In the genomic region with DNA sequence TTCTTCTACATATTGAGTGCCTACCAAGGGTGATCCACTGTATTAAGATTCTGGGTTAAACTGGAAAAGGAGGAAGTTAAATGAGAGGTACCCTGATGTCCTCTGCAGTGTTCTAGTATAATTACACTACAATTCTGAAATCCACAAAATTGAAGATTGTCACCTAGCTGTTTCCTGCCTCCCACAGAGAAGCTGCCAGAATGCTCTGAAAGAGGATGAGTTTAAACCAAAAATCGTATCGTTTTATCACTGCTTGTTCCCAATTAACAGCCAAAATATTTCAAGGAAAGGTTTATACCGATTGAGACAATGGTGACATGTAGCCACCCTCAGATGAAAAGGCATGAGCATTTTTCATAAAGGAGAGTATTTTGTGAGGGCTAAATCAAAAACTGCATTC, we compare ENCODE assay signal across 24 cellular contexts. TPM values are rescaled to one million over a fixed set of nuclear protein-coding genes. Genes with fewer than 3 reads are reported as not detected.
DNase-seq lines count a peak whose midpoint lies in the region; ATAC-seq, FAIRE-seq and TF ChIP-seq lines count a peak whose summit lies in the region.
"Had no signal": no experiment of that assay in that cellular context is flagged by ENCODE, and none has a peak within 500 bp of the region (broad histone marks: within the 10 kb centered on the region; RNA-seq: fewer than 3 reads in every experiment).

No MANE protein-coding gene starts in this region.

- H3K27me3 Mint-ChIP-seq in astrocyte (ENCODE audit: low read depth, unreplicated experiment) (no peaks in the 10 kb centered on the region), endothelial cell (ENCODE audit: unreplicated experiment) (peaks cover 2% of the 10 kb centered on the region)
- H3K27me3 Mint-ChIP-seq: B cell; CD4-positive, CD25-positive, alpha-beta regulatory T cell had no signal

- H3K4me1 Mint-ChIP-seq in astrocyte (ENCODE audit: low read depth, unreplicated experiment) = peaks cover 21% of the 10 kb centered on the region
- H3K4me1 Mint-ChIP-seq in endothelial cell (ENCODE audit: unreplicated experiment) = peaks cover 14% of the 10 kb centered on the region
- H3K4me1 Mint-ChIP-seq: B cell had no signal

- peaks cover 3% of the 10 kb centered on the region for H3F3A ChIP-seq in PC-3 (ENCODE audit: low read length, unreplicated experiment)

- H3K27ac Mint-ChIP-seq in astrocyte (ENCODE audit: unreplicated experiment) (no peak overlapping the region), endothelial cell (ENCODE audit: unreplicated experiment) (peak overlapping the region; percentile 75)
- H3K27ac Mint-ChIP-seq: B cell; CD4-positive, CD25-positive, alpha-beta regulatory T cell; CD8-positive, alpha-beta T cell had no signal

- H3K4me3 Mint-ChIP-seq in astrocyte (ENCODE audit: unreplicated experiment) = no peak overlapping the region
- no peak overlapping the region for H3K4me3 Mint-ChIP-seq in endothelial cell (ENCODE audit: unreplicated experiment)
- H3K4me3 Mint-ChIP-seq: B cell; CD4-positive, CD25-positive, alpha-beta regulatory T cell; CD8-positive, alpha-beta T cell had no signal

- ATAC-seq in PC-3 = no peak
- ATAC-seq: CD8-positive, alpha-beta T cell had no signal

- 0 out of 2 replicates have a peak, but pooled peaks cover 6% of the 10 kb centered on the region for H4K20me1 ChIP-seq in PC-3 (ENCODE audit: low read length)
- H4K20me1 ChIP-seq in astrocyte (ENCODE audit: insufficient read depth, low read length) = no peaks in the 10 kb centered on the region
- H4K20me1 ChIP-seq: BLaER1 had no signal

- no peak overlapping the region for H3K9ac ChIP-seq in PC-3 (ENCODE audit: low read length)
- H3K9ac ChIP-seq in astrocyte (ENCODE audit: low read length) = peak overlapping the region; percentile 28
- H3K9ac ChIP-seq: BLaER1 had no signal

- DNase-seq in G401 (ENCODE audit: low spot score) (peak; percentile 61), PC-3 (no peak), astrocyte (ENCODE audit: low read depth) (no peak), endothelial cell (ENCODE audit: low spot score) (no peak), COR-L47 (lab: John Stamatoyannopoulos, UW) (no peak), NCI-H2196 treated with DMSO at 0.1 percent for 48 hours (lab: John Stamatoyannopoulos, UW; ENCODE audit: unreplicated experiment) (no peak), activated gamma-delta T cell treated with Interleukin-2 at 50 U/mL for 16 hours (no peak), small intestine (no peak)
- DNase-seq: CD4-positive, CD25-positive, alpha-beta regulatory T cell; CD8-positive, alpha-beta T cell; DMS 273 treated with DMSO at 0.1 percent for 48 hours; DMS79; GF-D8; H7; HCEC 1CT had no signal

- H3K27me3 ChIP-seq in PC-3 (ENCODE audit: low read length) (no peaks in the 10 kb centered on the region), astrocyte (ENCODE audit: insufficient read depth, low read length) (no peaks in the 10 kb centered on the region), small intestine (ENCODE audit: control insufficient read depth in 2 of 2, insufficient read depth in 2 of 2, low read length in 2 of 2) (no peaks in the 10 kb centered on the region)
- H3K27me3 ChIP-seq: BLaER1 had no signal

- TF ChIP-seq CTCF in PC-3 (conservative IDR thresholded peaks at IDR 0.05; ENCODE audit: low read depth, low read length) (no peak), astrocyte (IDR thresholded peaks at IDR 0.05; ENCODE audit: insufficient read depth, low read depth, low read length) (no peak), endothelial cell (IDR thresholded peaks at IDR 0.05; ENCODE audit: unreplicated experiment) (no peak)

- H3K4me2 ChIP-seq in PC-3 (ENCODE audit: low read length) = peak overlapping the region; percentile 64
- H3K4me2 ChIP-seq in astrocyte (ENCODE audit: low read length) = peak overlapping the region; percentile 56
- H3K4me2 ChIP-seq: BLaER1 had no signal

- H3K79me2 ChIP-seq in PC-3 (ENCODE audit: low read length) = 0 out of 2 replicates have a peak, but pooled peaks cover 4% of the 10 kb centered on the region
- peaks cover 5% of the 10 kb centered on the region for H3K79me2 ChIP-seq in astrocyte (ENCODE audit: insufficient read depth, low read length)

- H3K9me2 ChIP-seq in PC-3 (replicated peaks; ENCODE audit: low read length) = no peaks in the 10 kb centered on the region

- H2AFZ ChIP-seq in PC-3 (ENCODE audit: low read length) (no peak overlapping the region), astrocyte (ENCODE audit: low read depth, low read length) (no peak overlapping the region)

- WGBS in small intestine, 3 donors = 86 to 92% (median 91%) methylated on average over 3 of the region's 3 CpGs

- in situ Hi-C loops in G401 (cut with HindIII; ENCODE audit: low sequenced_read_pairs) = no loop called here

- FAIRE-seq in astrocyte (lab: Jason Lieb, UNC) = no peak
- no peak for FAIRE-seq in small intestine (lab: Jason Lieb, UNC)
- FAIRE-seq: A204.1, D721Med, GM12891, GM18507, H1 had no signal

- no peak overlapping the region for H3K4me3 ChIP-seq in PC-3 (ENCODE audit: low read length)
- H3K4me3 ChIP-seq in astrocyte (ENCODE audit: insufficient read depth, low read depth, low read length) = no peak overlapping the region
- H3K4me3 ChIP-seq in small intestine (ENCODE audit: low read depth in 1 of 2, low read length in 2 of 2) = no peak overlapping the region
- H3K4me3 ChIP-seq: BLaER1 had no signal

- BruUV-seq in PC-3 (replicated peaks; lab: Mats Ljungman, UMichigan) = no TSS peak

- H3K9me3 Mint-ChIP-seq in astrocyte (ENCODE audit: unreplicated experiment) (no peaks in the 10 kb centered on the region), endothelial cell (ENCODE audit: unreplicated experiment) (no peaks in the 10 kb centered on the region)
- H3K9me3 Mint-ChIP-seq: CD4-positive, CD25-positive, alpha-beta regulatory T cell; CD8-positive, alpha-beta T cell had no signal

- POLR2A ChIA-PET in PC-3 (lab: Charles Lee; ENCODE audit: unreplicated experiment) = no interaction called here

- H3K9me3 ChIP-seq in PC-3 (ENCODE audit: low read length) = no peaks in the 10 kb centered on the region
- H3K9me3 ChIP-seq in astrocyte (ENCODE audit: insufficient read depth, low read depth, low read length) = no peaks in the 10 kb centered on the region
- H3K9me3 ChIP-seq in small intestine (ENCODE audit: control insufficient read depth, low read depth) = no peaks in the 10 kb centered on the region

- H3K36me3 Mint-ChIP-seq in astrocyte (ENCODE audit: low read depth, unreplicated experiment) (no peaks in the 10 kb centered on the region), endothelial cell (ENCODE audit: low read depth, unreplicated experiment) (peaks cover 12% of the 10 kb centered on the region)
- H3K36me3 Mint-ChIP-seq: CD4-positive, CD25-positive, alpha-beta regulatory T cell; CD8-positive, alpha-beta T cell had no signal

- CTCF ChIA-PET in PC-3 (lab: Charles Lee) = no interaction called here

- intact Hi-C loops in PC-3 (cut with micrococcal nuclease) = loop anchor here (1.0 kb wide), 1 partner anchor 20 kb away; no protein-coding TSS in a partner anchor

- H3K4me1 ChIP-seq in PC-3 (ENCODE audit: insufficient read depth, low read length) = peaks cover 21% of the 10 kb centered on the region
- H3K4me1 ChIP-seq in astrocyte (ENCODE audit: insufficient read depth, low read length) = peaks cover 10% of the 10 kb centered on the region
- H3K4me1 ChIP-seq in small intestine (ENCODE audit: control insufficient read depth in 2 of 2, insufficient read depth in 1 of 2, low read depth in 1 of 2, low read length in 1 of 2) = no peaks in the 10 kb centered on the region

- H3K27ac ChIP-seq in PC-3 (ENCODE audit: low read length) (peak overlapping the region; percentile 67), astrocyte (ENCODE audit: low read depth, low read length) (no peak overlapping the region), small intestine (ENCODE audit: low read depth in 1 of 2, low read length in 1 of 2) (no peak overlapping the region)
- H3K27ac ChIP-seq: 22Rv1, BLaER1, C4-2B had no signal

- H3K36me3 ChIP-seq in PC-3 (ENCODE audit: low read depth, low read length) = no peaks in the 10 kb centered on the region
- no peaks in the 10 kb centered on the region for H3K36me3 ChIP-seq in astrocyte (ENCODE audit: insufficient read depth, low read length)
- H3K36me3 ChIP-seq in small intestine (ENCODE audit: control insufficient read depth in 2 of 2, insufficient read depth in 2 of 2, low read length in 2 of 2) = no peaks in the 10 kb centered on the region

RNA-seq across cellular contexts. Expression of a gene that starts 28.0 kb away (rescaled TPM):
- 0.03 and 0.49 TPM in 2 replicates for total RNA-seq in G401 (2014; rRNA removed; shearing (Covaris generic))
- total RNA-seq in PC-3 (2014; rRNA removed) (19.1 and 21.1 TPM in 2 replicates), astrocyte (17.0 and 17.8 TPM in 2 replicates), endothelial cell (ENCODE audit: unreplicated experiment) (131 TPM)
- polyA plus RNA-seq in small intestine = 1 to 10 TPM in 2 of 3 donors, under 1 TPM in 1; 0.45 to 4.1 (median 1.9) TPM

Comparison
In these comparisons a context has a peak if more than half of its experiments do, and no peak if none do; other contexts are left out.
1. RNA of a gene that starts 28.0 kb away (total RNA-seq): 131 TPM in endothelial cell (single experiment), 19.1 to 21.1 TPM in PC-3 and 17.0 to 17.8 TPM in astrocyte; 0.03 to 0.49 TPM in G401; every median in the first group is over 10 times any median in the second.